ENCODE assay signal across 8 cellular contexts in the genomic region with DNA sequence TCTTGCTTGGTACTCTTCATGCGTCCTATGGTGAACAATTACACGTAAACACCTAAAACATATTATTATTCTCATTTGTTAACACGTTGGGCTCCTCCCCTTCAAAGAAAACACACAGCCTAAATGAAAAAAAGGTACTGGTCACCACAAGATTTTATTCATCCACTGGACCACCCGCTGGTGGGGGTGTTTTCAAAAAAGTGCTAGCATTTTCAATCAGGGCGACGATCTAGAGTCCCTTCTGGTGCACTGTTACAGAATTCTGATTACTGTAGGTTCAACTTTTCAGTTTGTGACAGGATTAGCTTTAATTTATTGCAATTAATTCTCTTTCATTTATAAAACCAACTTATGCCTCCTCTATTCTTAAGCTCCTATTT. TPM values are rescaled to one million over a fixed set of nuclear protein-coding genes. Genes with fewer than 3 reads are reported as not detected.
DNase-seq lines count a peak whose midpoint lies in the region; ATAC-seq and TF ChIP-seq lines count a peak whose summit lies in the region.

No MANE protein-coding gene starts in this region.

- H3K27me3 ChIP-seq in HAP-1 (ENCODE audit: low read depth): no peaks in the 10 kb centered on the region
- no peaks in the 10 kb centered on the region for H3K27me3 ChIP-seq in dorsolateral prefrontal cortex
- no peaks in the 10 kb centered on the region for H3K27me3 ChIP-seq in naive thymus-derived CD4-positive, alpha-beta T cell (ENCODE audit: control insufficient read depth in 2 of 2, insufficient read depth in 2 of 2, low read length in 2 of 2)

- TF ChIP-seq CTCF in GM12875 (IDR thresholded peaks at IDR 0.05; ENCODE audit: borderline replicate concordance, insufficient read depth, low read depth, low read length) (no peak), dorsolateral prefrontal cortex (IDR thresholded peaks at IDR 0.05 in 54 of 56, conservative IDR thresholded peaks at IDR 0.05 in 2 of 56; ENCODE audit: low read depth in 1 of 56, partially characterized antibody in 56 of 56) (no peak), GM13977 (IDR thresholded peaks at IDR 0.05; ENCODE audit: extremely low read depth, insufficient read depth, missing control alignments) (no peak)

- H3K27ac ChIP-seq in dorsolateral prefrontal cortex: peak overlapping the region in 51 of 59 donors; percentile 38 to 95 (median 80)
- peak overlapping the region; percentile 93 for H3K27ac ChIP-seq in naive thymus-derived CD4-positive, alpha-beta T cell (ENCODE audit: low read depth, low read length)

- intact Hi-C loops in dorsolateral prefrontal cortex (cut with DNase I): loop anchor here in 1 of 2 donors (10.0 kb wide), 1 partner anchor 132 kb away; no protein-coding TSS in a partner anchor
- intact Hi-C loops in naive thymus-derived CD4-positive, alpha-beta T cell (cut with micrococcal nuclease): loop anchor here (1.0 to 10.0 kb wide), 14 partner anchors 61 to 1918 kb away; partner anchors contain the start of genes GABARAPL1 (in 2 of the 2), SMIM10L1 (in 2 of the 2), STYK1 (in 2 of the 2) and CLEC2B (in 1 of the 2)

- CTCF ChIA-PET in naive thymus-derived CD4-positive, alpha-beta T cell (lab: Charles Lee): no interaction called here

- peak overlapping the region; percentile 93 to 100 (median 98) for H3K4me3 Mint-ChIP-seq in naive thymus-derived CD4-positive, alpha-beta T cell

- peaks cover 12 to 41% (median 33%) of the 10 kb centered on the region in 7 donors for H3K4me1 Mint-ChIP-seq in naive thymus-derived CD4-positive, alpha-beta T cell

- peaks cover 0 to 8% (median 0%) of the 10 kb centered on the region in 11 donors for H3K9me3 Mint-ChIP-seq in naive thymus-derived CD4-positive, alpha-beta T cell

- H3K9me3 ChIP-seq in HAP-1: no peaks in the 10 kb centered on the region
- no peaks in the 10 kb centered on the region for H3K9me3 ChIP-seq in naive thymus-derived CD4-positive, alpha-beta T cell (ENCODE audit: control insufficient read depth in 2 of 3, low read length in 3 of 3)

- DNase-seq in HAP-1 (ENCODE audit: low spot score in 2 of 2): no peak
- DNase-seq in NCI-H69 (lab: John Stamatoyannopoulos, UW): peak; percentile 34
- no peak for DNase-seq in dorsolateral prefrontal cortex
- DNase-seq in naive thymus-derived CD4-positive, alpha-beta T cell: peak in 1 of 9 donors; percentile 10
- DNase-seq in NCI-H187 (lab: John Stamatoyannopoulos, UW): no peak
- no peak for DNase-seq in GM13977 (ENCODE audit: low spot score)
- no peak for DNase-seq in GM19240 (ENCODE audit: insufficient read length, low spot score)

- peaks cover 0 to 21% (median 2%) of the 10 kb centered on the region in 5 donors for H3K27me3 Mint-ChIP-seq in naive thymus-derived CD4-positive, alpha-beta T cell

- H3K27ac Mint-ChIP-seq in naive thymus-derived CD4-positive, alpha-beta T cell: peak overlapping the region; percentile 97 to 100 (median 100)

- peak; percentile 2 for ATAC-seq in naive thymus-derived CD4-positive, alpha-beta T cell

- peak overlapping the region; percentile 76 for H3K4me3 ChIP-seq in GM12875 (ENCODE audit: low read depth, low read length)
- H3K4me3 ChIP-seq in HAP-1: peak overlapping the region; percentile 94
- peak overlapping the region; percentile 49 to 99 (median 87) for H3K4me3 ChIP-seq in dorsolateral prefrontal cortex
- H3K4me3 ChIP-seq in naive thymus-derived CD4-positive, alpha-beta T cell (ENCODE audit: low read length): peak overlapping the region; percentile 74

- POLR2A ChIA-PET in naive thymus-derived CD4-positive, alpha-beta T cell (lab: Charles Lee): interaction anchor here (0.6 to 1.8 kb wide), 4 partner anchors 128 to 559 kb away, joined by 3 to 13 read pairs (median 6); partner anchors contain the start of genes GABARAPL1 and SMIM10L1

- in situ Hi-C loops in HAP-1 (cut with MboI; ENCODE audit: low sequenced_read_pairs): no loop called here
- in situ Hi-C loops in GM13977 (cut with MboI; ENCODE audit: low pct_unique_long_range_greater_than_20kb, low sequenced_read_pairs, unreplicated experiment): no loop called here

- peaks cover 7% of the 10 kb centered on the region for H3K4me1 ChIP-seq in HAP-1
- peaks cover 4 to 11% of the 10 kb centered on the region in 2 donors for H3K4me1 ChIP-seq in naive thymus-derived CD4-positive, alpha-beta T cell (ENCODE audit: control insufficient read depth in 2 of 2, insufficient read depth in 2 of 2, low read length in 2 of 2)

- peaks cover 4 to 19% (median 9%) of the 10 kb centered on the region in 5 donors for H3K36me3 Mint-ChIP-seq in naive thymus-derived CD4-positive, alpha-beta T cell

- H3K36me3 ChIP-seq in HAP-1 (replicated peaks): peaks cover 43% of the 10 kb centered on the region
- peaks cover 0 to 19% (median 3%) of the 10 kb centered on the region in 3 experiments for H3K36me3 ChIP-seq in naive thymus-derived CD4-positive, alpha-beta T cell (ENCODE audit: control insufficient read depth in 2 of 3, insufficient read depth in 3 of 3, low read length in 3 of 3)

RNA-seq across cellular contexts. Expression of gene MAGOHB, which starts 0.5 kb away (rescaled TPM):
- 10 to 100 TPM in 119 of 120 experiments, 1 to 10 TPM in 1; 9.5 to 25.6 (median 15.0) TPM for total RNA-seq in dorsolateral prefrontal cortex
- total RNA-seq in naive thymus-derived CD4-positive, alpha-beta T cell: 10 to 100 TPM; 12.1 to 43.1 (median 24.8) TPM
- polyA plus RNA-seq in naive thymus-derived CD4-positive, alpha-beta T cell: 10 to 100 TPM; 26.0 to 61.6 TPM
